ENCODE assay signal across 18 cellular contexts in the genomic region with DNA sequence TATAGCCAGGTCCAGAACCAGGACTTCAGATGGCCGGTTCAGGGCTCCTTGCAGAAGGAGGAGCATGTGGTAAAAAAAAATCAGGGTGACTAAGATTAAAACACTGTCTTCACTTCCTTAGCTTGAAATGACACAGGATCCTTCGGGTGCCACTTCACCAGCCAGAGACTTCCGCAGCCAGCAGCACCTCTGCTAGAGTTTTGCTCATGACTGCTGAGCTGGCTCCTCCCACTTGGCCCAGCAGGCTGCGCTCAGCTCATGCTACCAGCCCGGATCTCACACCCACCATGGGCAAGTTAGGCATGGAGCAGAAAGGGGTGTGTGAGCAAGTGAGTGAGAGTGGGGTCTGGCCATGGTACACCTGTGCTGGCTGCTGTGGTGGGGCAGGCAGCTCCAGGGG. TPM values are rescaled to one million over a fixed set of nuclear protein-coding genes. Genes with fewer than 3 reads are reported as not detected.
"Had no signal": no experiment of that assay in that cellular context is flagged by ENCODE, and none has a peak within 500 bp of the region (broad histone marks: within the 10 kb centered on the region; RNA-seq: fewer than 3 reads in every experiment).

No MANE protein-coding gene starts in this region.

- H3K79me2 ChIP-seq: parathyroid adenoma had no signal

- H3K27ac Mint-ChIP-seq: activated naive CD8-positive, alpha-beta T cell; activated T-cell treated with anti-CD3 and anti-CD28 coated beads, Interleukin-2, amount 50 U/mL, for 24 hours; neural progenitor cell; T-helper 2 cell treated with Interferon-gamma antibody and Interleukin-4, amounts not matched to agents 5 μg/mL and 100 μg/mL, for 36 hours had no signal

- H3K4me3 Mint-ChIP-seq: activated naive CD8-positive, alpha-beta T cell; activated T-cell treated with anti-CD3 and anti-CD28 coated beads, Interleukin-2, amount 50 U/mL, for 24 hours; neural progenitor cell; T-helper 2 cell treated with Interferon-gamma antibody and Interleukin-4, amounts not matched to agents 5 μg/mL and 100 μg/mL, for 36 hours had no signal

- H3K27me3 ChIP-seq: brain microvascular endothelial cell, neural progenitor cell, vagina had no signal

- H3K36me3 ChIP-seq: brain microvascular endothelial cell, neural progenitor cell, tibial artery, vagina had no signal

- H3K36me3 Mint-ChIP-seq: activated naive CD8-positive, alpha-beta T cell; neural progenitor cell had no signal

- H3K9me3 ChIP-seq: vagina had no signal

- ATAC-seq: esophagus mucosa, left lobe of liver had no signal

- H3K4me1 ChIP-seq: neural progenitor cell, parathyroid adenoma, tibial artery, vagina had no signal

- H3K9me3 Mint-ChIP-seq: activated T-cell treated with anti-CD3 and anti-CD28 coated beads, Interleukin-2, amount 50 U/mL, for 24 hours; T-helper 2 cell treated with Interferon-gamma antibody and Interleukin-4, amounts not matched to agents 5 μg/mL and 100 μg/mL, for 36 hours had no signal

- H3K4me2 ChIP-seq: neural progenitor cell had no signal

- DNase-seq: activated gamma-delta T cell; activated T-cell treated with anti-CD3 and anti-CD28 coated beads, Interleukin-2, amount 50 U/mL, for 24 hours; brain microvascular endothelial cell; dorsolateral prefrontal cortex; mesendoderm; SW 1271; tibial artery had no signal

- H3K4me3 ChIP-seq: dorsolateral prefrontal cortex, neural progenitor cell, tibial artery, vagina had no signal

- H3K27ac ChIP-seq: brain microvascular endothelial cell, dorsolateral prefrontal cortex, neural progenitor cell, parathyroid adenoma, tibial artery, vagina had no signal

- H2AFZ ChIP-seq: neural progenitor cell, parathyroid adenoma had no signal

RNA-seq across cellular contexts. Expression of gene MS4A18, which starts 6.6 kb away (rescaled TPM):
- total RNA-seq: activated CD8-positive, alpha-beta memory T cell treated with anti-CD3 and anti-CD28 coated beads for 36 hours; cerebellum; dorsolateral prefrontal cortex; esophagus mucosa; fibroblast of villous mesenchyme; left lobe of liver; skeletal muscle tissue; vagina had no signal

RNA-seq across cellular contexts. Expression of gene MS4A8, which starts 18.5 kb away (rescaled TPM):
- total RNA-seq: activated CD8-positive, alpha-beta memory T cell treated with anti-CD3 and anti-CD28 coated beads for 36 hours; esophagus mucosa; fibroblast of villous mesenchyme; left lobe of liver; vagina had no signal

RNA-seq across cellular contexts. Expression of gene MS4A15, which starts 38.7 kb away (rescaled TPM):
- total RNA-seq: activated CD8-positive, alpha-beta memory T cell treated with anti-CD3 and anti-CD28 coated beads for 36 hours; cerebellum; esophagus mucosa; fibroblast of villous mesenchyme; left lobe of liver; skeletal muscle tissue; vagina had no signal
